18 cellular contexts compared by ENCODE assay signal in genomic region chr2:108968619-108969018, GRCh38. TPM values are rescaled to one million over a fixed set of nuclear protein-coding genes. Genes with fewer than 3 reads are reported as not detected.
A peak's percentile ranks its signal among the peaks of the same experiment; 100 is the strongest.
DNase-seq lines count a peak whose midpoint lies in the region; ATAC-seq and TF ChIP-seq lines count a peak whose summit lies in the region.
"Had no signal": no experiment of that assay in that cellular context is flagged by ENCODE, and none has a peak within 500 bp of the region (broad histone marks: within the 10 kb centered on the region; RNA-seq: fewer than 3 reads in every experiment).

No MANE protein-coding gene starts in this region.

- H3K27ac ChIP-seq in substantia nigra (ENCODE audit: low read depth, low read length, poor library complexity, severe bottlenecking), result no peak overlapping the region
- H3K27ac ChIP-seq: BLaER1, heart right ventricle, ovary had no signal

- CTCF ChIA-PET in GM10248 (lab: Yijun Ruan, JAX), result interaction anchor here (0.8 to 1.5 kb wide), 5 partner anchors 10 to 40 kb away, joined by 3 to 4 read pairs (median 3); no protein-coding TSS in a partner anchor

- no peak overlapping the region for H3K27ac Mint-ChIP-seq in stimulated activated naive CD8-positive, alpha-beta T cell treated with anti-CD3 and anti-CD28 coated beads, Interleukin-15, amount 100 ng/mL, for 72 hours
- H3K27ac Mint-ChIP-seq in activated naive CD8-positive, alpha-beta T cell treated with anti-CD3 and anti-CD28 coated beads, Interleukin-2, amount 50 U/mL, for 24 hours, result no peak overlapping the region
- H3K27ac Mint-ChIP-seq: effector memory CD8-positive, alpha-beta T cell; stimulated activated effector memory CD8-positive, alpha-beta T cell treated with anti-CD3 and anti-CD28 coated beads, Interleukin-12 subunit alpha, Interleukin-12 subunit beta, amount 100 ng/mL, for 72 hours had no signal

- ATAC-seq in stimulated activated naive CD8-positive, alpha-beta T cell treated with anti-CD3 and anti-CD28 coated beads, Interleukin-15, Interleukin-2, amounts not matched to agents 100 U/mL and 50 U/mL, for 24 hours, result peak; percentile 26
- no peak for ATAC-seq in stimulated activated naive CD8-positive, alpha-beta T cell treated with anti-CD3 and anti-CD28 coated beads, Interleukin-15, amount 100 ng/mL, for 72 hours
- peak; percentile 39 for ATAC-seq in activated naive CD8-positive, alpha-beta T cell treated with anti-CD3 and anti-CD28 coated beads, Interleukin-2, amount 50 U/mL, for 24 hours
- peak; percentile 42 for ATAC-seq in left colon
- ATAC-seq: effector memory CD8-positive, alpha-beta T cell; heart right ventricle; stimulated activated effector memory CD8-positive, alpha-beta T cell treated with anti-CD3 and anti-CD28 coated beads, Interleukin-12 subunit alpha, Interleukin-12 subunit beta, amount 100 ng/mL, for 72 hours had no signal

- no peaks in the 10 kb centered on the region for H3K9me3 Mint-ChIP-seq in stimulated activated naive CD8-positive, alpha-beta T cell treated with anti-CD3 and anti-CD28 coated beads, Interleukin-15, amount 100 ng/mL, for 72 hours
- H3K9me3 Mint-ChIP-seq in activated naive CD8-positive, alpha-beta T cell treated with anti-CD3 and anti-CD28 coated beads, Interleukin-2, amount 50 U/mL, for 24 hours, result no peaks in the 10 kb centered on the region
- H3K9me3 Mint-ChIP-seq: effector memory CD8-positive, alpha-beta T cell; stimulated activated effector memory CD8-positive, alpha-beta T cell treated with anti-CD3 and anti-CD28 coated beads, Interleukin-12 subunit alpha, Interleukin-12 subunit beta, amount 100 ng/mL, for 72 hours had no signal

- H3K4me3 Mint-ChIP-seq in stimulated activated naive CD8-positive, alpha-beta T cell treated with anti-CD3 and anti-CD28 coated beads, Interleukin-15, amount 100 ng/mL, for 72 hours, result no peak overlapping the region
- H3K4me3 Mint-ChIP-seq in activated naive CD8-positive, alpha-beta T cell treated with anti-CD3 and anti-CD28 coated beads, Interleukin-2, amount 50 U/mL, for 24 hours, result no peak overlapping the region
- H3K4me3 Mint-ChIP-seq: effector memory CD8-positive, alpha-beta T cell; stimulated activated effector memory CD8-positive, alpha-beta T cell treated with anti-CD3 and anti-CD28 coated beads, Interleukin-12 subunit alpha, Interleukin-12 subunit beta, amount 100 ng/mL, for 72 hours had no signal

- POLR2A ChIA-PET in GM10248 (lab: Yijun Ruan, JAX), result no interaction called here

- H3K4me1 Mint-ChIP-seq in stimulated activated naive CD8-positive, alpha-beta T cell treated with anti-CD3 and anti-CD28 coated beads, Interleukin-15, amount 100 ng/mL, for 72 hours, result peaks cover 73% of the 10 kb centered on the region
- H3K4me1 Mint-ChIP-seq in activated naive CD8-positive, alpha-beta T cell treated with anti-CD3 and anti-CD28 coated beads, Interleukin-2, amount 50 U/mL, for 24 hours, result peaks cover 58% of the 10 kb centered on the region

- no peaks in the 10 kb centered on the region for H3K27me3 Mint-ChIP-seq in stimulated activated naive CD8-positive, alpha-beta T cell treated with anti-CD3 and anti-CD28 coated beads, Interleukin-15, amount 100 ng/mL, for 72 hours
- H3K27me3 Mint-ChIP-seq in activated naive CD8-positive, alpha-beta T cell treated with anti-CD3 and anti-CD28 coated beads, Interleukin-2, amount 50 U/mL, for 24 hours, result no peaks in the 10 kb centered on the region

- TF ChIP-seq CTCF in GM20000 (IDR thresholded peaks at IDR 0.05; ENCODE audit: extremely low read depth, missing control alignments), result no peak
- TF ChIP-seq CTCF in GM10248 (IDR thresholded peaks at IDR 0.05; ENCODE audit: control extremely low read depth, extremely low read depth, low read depth, missing control alignments), result no peak

- intact Hi-C loops in left colon (cut with DNase I, micrococcal nuclease) (no loop called here), posterior vena cava (cut with DNase I) (no loop called here)

- DNase-seq in stimulated activated naive CD8-positive, alpha-beta T cell treated with anti-CD3 and anti-CD28 coated beads, Interleukin-15, Interleukin-2, amounts not matched to agents 100 U/mL and 50 U/mL, for 24 hours, result no peak
- no peak for DNase-seq in stimulated activated naive CD8-positive, alpha-beta T cell treated with anti-CD3 and anti-CD28 coated beads, Interleukin-15, amount 100 ng/mL, for 72 hours
- DNase-seq in activated naive CD8-positive, alpha-beta T cell treated with anti-CD3 and anti-CD28 coated beads, Interleukin-2, amount 50 U/mL, for 24 hours, result no peak
- DNase-seq in left colon, result peak; percentile 66 to 75
- DNase-seq in GM20000 (ENCODE audit: low spot score), result no peak
- no peak for DNase-seq in posterior vena cava (ENCODE audit: low spot score)
- DNase-seq in substantia nigra (lab: John Stamatoyannopoulos, UW), result no peak
- no peak for DNase-seq in GM10248 (ENCODE audit: extremely low spot score)
- DNase-seq: anterior cingulate cortex; effector memory CD8-positive, alpha-beta T cell; GDM1; heart right ventricle; mesenchymal stem cell; NCI-H1930; ovary; T-helper 2 cell had no signal

- no peaks in the 10 kb centered on the region for H3K36me3 Mint-ChIP-seq in activated naive CD8-positive, alpha-beta T cell treated with anti-CD3 and anti-CD28 coated beads, Interleukin-2, amount 50 U/mL, for 24 hours (ENCODE audit: low read depth)
- H3K36me3 Mint-ChIP-seq: stimulated activated effector memory CD8-positive, alpha-beta T cell treated with anti-CD3 and anti-CD28 coated beads, Interleukin-12 subunit alpha, Interleukin-12 subunit beta, amount 100 ng/mL, for 72 hours had no signal

RNA-seq across cellular contexts. Expression of gene EDAR, which starts 20.4 kb away (rescaled TPM):
- total RNA-seq in left colon (under 1 TPM; 0.43 to 0.61 TPM), posterior vena cava (not detected)

Comparison
In these comparisons a context has a peak if more than half of its experiments do, and no peak if none do; other contexts are left out.
1. DNase-seq: peak in left colon (2 of 2); none in stimulated activated naive CD8-positive, alpha-beta T cell treated with anti-CD3 and anti-CD28 coated beads, Interleukin-15, Interleukin-2, amounts not matched to agents 100 U/mL and 50 U/mL, for 24 hours (single experiment), stimulated activated naive CD8-positive, alpha-beta T cell treated with anti-CD3 and anti-CD28 coated beads, Interleukin-15, amount 100 ng/mL, for 72 hours (0 of 2), activated naive CD8-positive, alpha-beta T cell treated with anti-CD3 and anti-CD28 coated beads, Interleukin-2, amount 50 U/mL, for 24 hours (single experiment), GM20000 (single experiment), posterior vena cava (single experiment), substantia nigra (0 of 49) and GM10248 (single experiment).